In the genomic region with DNA sequence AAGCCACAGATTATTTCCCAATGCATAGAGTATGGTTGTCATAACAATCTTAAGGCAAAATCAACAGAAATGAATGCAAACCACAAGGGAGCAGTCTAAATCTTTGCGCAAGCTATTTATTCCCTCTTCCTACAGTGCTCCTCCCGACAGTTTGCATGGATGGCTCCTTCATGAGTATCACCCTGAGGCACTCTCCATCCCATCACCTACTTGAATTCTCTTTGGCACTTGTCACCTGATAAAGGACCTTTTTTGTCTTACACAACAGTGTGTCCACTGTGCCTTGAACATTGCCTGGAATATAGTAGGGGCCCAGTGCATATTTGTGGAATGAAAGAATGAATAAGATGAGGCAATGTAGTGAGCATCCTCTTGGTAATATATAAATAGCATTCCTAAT, we compare ENCODE assay signal across 21 cellular contexts.
"Had no signal": no experiment of that assay in that cellular context is flagged by ENCODE, and none has a peak within 500 bp of the region (broad histone marks: within the 10 kb centered on the region; RNA-seq: fewer than 3 reads in every experiment).

No MANE protein-coding gene starts in this region.

- ATAC-seq: gastrocnemius medialis; left cardiac atrium; lower lobe of right lung; natural killer cell treated with Interleukin-12 subunit alpha and Interleukin-12 subunit beta and Interleukin-15 and Interleukin-18, amount 100 ng/mL, for 72 hours; pancreas; right cardiac atrium; stimulated activated naive CD8-positive, alpha-beta T cell treated with anti-CD3 and anti-CD28 coated beads, Interleukin-15, Interleukin-2, amounts not matched to agents 100 U/mL and 50 U/mL, for 24 hours had no signal

- H3K4me3 ChIP-seq: coronary artery, gastrocnemius medialis, left ventricle myocardium inferior, lower lobe of right lung, pancreas, smooth muscle cell, suprapubic skin, thyroid gland, upper lobe of left lung, uterus had no signal

- DNase-seq: effector CD4-positive, alpha-beta T cell; endodermal cell; erythroblast; gastrocnemius medialis; left cardiac atrium; left ventricle myocardium inferior; lower lobe of right lung; mesenchymal stem cell; midbrain; occipital lobe; pancreas; right cardiac atrium; stimulated activated CD4-positive, alpha-beta T cell treated with anti-CD3 and anti-CD28 coated beads, Interleukin-2, amount 100 ng/mL, for 48 hours; stimulated activated naive CD8-positive, alpha-beta T cell treated with anti-CD3 and anti-CD28 coated beads, Interleukin-15, Interleukin-2, amounts not matched to agents 100 U/mL and 50 U/mL, for 24 hours; thyroid gland; upper lobe of left lung; uterus had no signal
